ENCODE assay signal across 1 cellular context in the genomic region with DNA sequence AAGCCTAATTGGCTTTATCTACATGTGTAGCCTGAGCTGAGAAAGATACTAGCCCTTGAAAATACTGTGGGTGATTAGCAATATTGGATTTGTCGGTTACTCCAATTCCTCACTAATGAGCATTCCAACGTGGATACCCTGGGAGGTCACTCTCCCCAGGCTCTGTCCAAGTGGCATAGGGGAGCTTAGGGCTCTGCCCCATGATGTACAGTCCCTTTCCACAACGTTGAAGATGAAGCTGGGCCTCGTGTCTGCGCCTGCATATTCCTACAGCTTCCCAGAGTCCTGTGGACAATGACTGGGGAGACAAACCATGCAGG.
A peak's percentile ranks its signal among the peaks of the same experiment; 100 is the strongest.
TF ChIP-seq lines count a peak whose summit lies in the region.

No MANE protein-coding gene starts in this region.

TF ChIP-seq in K562, 482 proteins besides CTCF, POLR2A, EP300 and RAD21 (continued from another document):
- TF ChIP-seq, protein P1, sequence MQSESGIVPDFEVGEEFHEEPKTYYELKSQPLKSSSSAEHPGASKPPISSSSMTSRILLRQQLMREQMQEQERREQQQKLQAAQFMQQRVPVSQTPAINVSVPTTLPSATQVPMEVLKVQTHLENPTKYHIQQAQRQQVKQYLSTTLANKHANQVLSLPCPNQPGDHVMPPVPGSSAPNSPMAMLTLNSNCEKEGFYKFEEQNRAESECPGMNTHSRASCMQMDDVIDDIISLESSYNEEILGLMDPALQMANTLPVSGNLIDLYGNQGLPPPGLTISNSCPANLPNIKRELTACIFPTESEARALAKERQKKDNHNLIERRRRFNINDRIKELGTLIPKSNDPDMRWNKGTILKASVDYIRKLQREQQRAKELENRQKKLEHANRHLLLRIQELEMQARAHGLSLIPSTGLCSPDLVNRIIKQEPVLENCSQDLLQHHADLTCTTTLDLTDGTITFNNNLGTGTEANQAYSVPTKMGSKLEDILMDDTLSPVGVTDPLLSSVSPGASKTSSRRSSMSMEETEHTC (IDR thresholded peaks at IDR 0.05): no peak
- no peak for TF ChIP-seq NFATC3 (IDR thresholded peaks at IDR 0.05)
- TF ChIP-seq PML (IDR thresholded peaks at IDR 0.05; ENCODE audit: low read length): no peak
- TF ChIP-seq TBL1XR1 (IDR thresholded peaks at IDR 0.05; ENCODE audit: low read length in 2 of 2): 0 out of 4 replicates have a peak, but pooled peaks of 1 of the 2 experiments have one; percentile 2
- no peak for TF ChIP-seq TAF9B (IDR thresholded peaks at IDR 0.05; ENCODE audit: partially characterized antibody)
- no peak for TF ChIP-seq TCFL5 (CRISPR knock-in tag; conservative IDR thresholded peaks at IDR 0.05)
- TF ChIP-seq MAZ (CRISPR knock-in tag; conservative IDR thresholded peaks at IDR 0.05 in 1 of 2, IDR thresholded peaks at IDR 0.05 in 1 of 2): 0 out of 4 replicates have a peak, but pooled peaks of 1 of the 2 experiments have one; percentile 20
- TF ChIP-seq POLR2B (IDR thresholded peaks at IDR 0.05; ENCODE audit: low read depth, partially characterized antibody): peak; percentile 16
- no peak for TF ChIP-seq FOXA1 (IDR thresholded peaks at IDR 0.05; ENCODE audit: borderline replicate concordance)
- no peak for TF ChIP-seq DNMT1 (IDR thresholded peaks at IDR 0.05)
